Comparison of ENCODE assay signal across 13 cellular contexts in genomic region chr6:44542401-44543116, GRCh38.
A peak's percentile ranks its signal among the peaks of the same experiment; 100 is the strongest.
DNase-seq lines count a peak whose midpoint lies in the region; ATAC-seq and TF ChIP-seq lines count a peak whose summit lies in the region.
"Had no signal": no experiment of that assay in that cellular context is flagged by ENCODE, and none has a peak within 500 bp of the region (broad histone marks: within the 10 kb centered on the region; RNA-seq: fewer than 3 reads in every experiment).

No MANE protein-coding gene starts in this region.

- no peak for ATAC-seq in activated naive CD8-positive, alpha-beta T cell treated with anti-CD3 and anti-CD28 coated beads, Interleukin-2, amount 10 ng/mL, durations not matched to agents 7 days and 5 days (ENCODE audit: low read depth)
- ATAC-seq in GM21515 (IDR thresholded peaks at IDR 0.05; ENCODE audit: unreplicated experiment): no peak
- no peak for ATAC-seq in GM19328 (IDR thresholded peaks at IDR 0.05; ENCODE audit: unreplicated experiment)
- ATAC-seq in gastroesophageal sphincter: no peak

- TF ChIP-seq CTCF in gastroesophageal sphincter (IDR thresholded peaks at IDR 0.05): no peak

- no peaks in the 10 kb centered on the region for H3K4me1 ChIP-seq in gastroesophageal sphincter

- no peak for TF ChIP-seq POLR2A in erythroblast (IDR thresholded peaks at IDR 0.05; ENCODE audit: low read length)
- TF ChIP-seq POLR2A in gastroesophageal sphincter (IDR thresholded peaks at IDR 0.05): no peak

- peak overlapping the region; percentile 11 for H3K27ac Mint-ChIP-seq in activated naive CD8-positive, alpha-beta T cell treated with anti-CD3 and anti-CD28 coated beads, Interleukin-2, amount 10 ng/mL, durations not matched to agents 7 days and 5 days

- DNase-seq in H7: peak; percentile 57
- DNase-seq in activated naive CD8-positive, alpha-beta T cell treated with anti-CD3 and anti-CD28 coated beads, Interleukin-2, amount 10 ng/mL, durations not matched to agents 7 days and 5 days: no peak
- DNase-seq in hepatic stellate cell (ENCODE audit: low spot score): peak; percentile 19
- peak; percentile 46 for DNase-seq in pons (ENCODE audit: low spot score)
- DNase-seq in erythroblast (lab: John Stamatoyannopoulos, UW): no peak
- DNase-seq: DND-41; effector CD8-positive, alpha-beta T cell; kidney glomerular epithelial cell; NCI-H1436 treated with DMSO at 0.1 percent for 48 hours had no signal

- H3K27me3 ChIP-seq in H7 (ENCODE audit: control insufficient read depth, insufficient read depth, low read length) (no peaks in the 10 kb centered on the region), gastroesophageal sphincter (no peaks in the 10 kb centered on the region)

- H3K9me3 ChIP-seq in gastroesophageal sphincter: no peaks in the 10 kb centered on the region

- H3K4me3 ChIP-seq in H7 (ENCODE audit: insufficient read depth, low read depth, low read length) (no peak overlapping the region), gastroesophageal sphincter (no peak overlapping the region)

- H3K9me3 Mint-ChIP-seq in activated naive CD8-positive, alpha-beta T cell treated with anti-CD3 and anti-CD28 coated beads, Interleukin-2, amount 10 ng/mL, durations not matched to agents 7 days and 5 days: no peaks in the 10 kb centered on the region

- no peak overlapping the region for H3K27ac ChIP-seq in gastroesophageal sphincter
- H3K27ac ChIP-seq: VCaP had no signal

- no peak for TF ChIP-seq EP300 in gastroesophageal sphincter (IDR thresholded peaks at IDR 0.05)

- H3K4me3 Mint-ChIP-seq in activated naive CD8-positive, alpha-beta T cell treated with anti-CD3 and anti-CD28 coated beads, Interleukin-2, amount 10 ng/mL, durations not matched to agents 7 days and 5 days: no peak overlapping the region

- H3K36me3 Mint-ChIP-seq in activated naive CD8-positive, alpha-beta T cell treated with anti-CD3 and anti-CD28 coated beads, Interleukin-2, amount 10 ng/mL, durations not matched to agents 7 days and 5 days: no peaks in the 10 kb centered on the region

- no peaks in the 10 kb centered on the region for H3K36me3 ChIP-seq in H7 (replicated peaks; ENCODE audit: control insufficient read depth, insufficient read depth, low read length)
- no peaks in the 10 kb centered on the region for H3K36me3 ChIP-seq in gastroesophageal sphincter

- peaks cover 16% of the 10 kb centered on the region for H3K27me3 Mint-ChIP-seq in activated naive CD8-positive, alpha-beta T cell treated with anti-CD3 and anti-CD28 coated beads, Interleukin-2, amount 10 ng/mL, durations not matched to agents 7 days and 5 days

- no peaks in the 10 kb centered on the region for H3K4me1 Mint-ChIP-seq in activated naive CD8-positive, alpha-beta T cell treated with anti-CD3 and anti-CD28 coated beads, Interleukin-2, amount 10 ng/mL, durations not matched to agents 7 days and 5 days

- 75 to 76% methylated on average over 13 to 20 of the region's 21 CpGs for WGBS in gastroesophageal sphincter (ENCODE audit: low coverage in 1 of 2), 2 donors

- POLR2A ChIA-PET in activated naive CD8-positive, alpha-beta T cell treated with anti-CD3 and anti-CD28 coated beads, Interleukin-2, amount 10 ng/mL, durations not matched to agents 7 days and 5 days (lab: Charles Lee): no interaction called here

Comparison
In these comparisons a context has a peak if more than half of its experiments do, and no peak if none do; other contexts are left out.
1. DNase-seq: peak in H7 (single experiment), hepatic stellate cell (single experiment) and pons (single experiment); none in activated naive CD8-positive, alpha-beta T cell treated with anti-CD3 and anti-CD28 coated beads, Interleukin-2, amount 10 ng/mL, durations not matched to agents 7 days and 5 days (single experiment) and erythroblast (0 of 2).